In genomic region chr9:128257086-128257825, GRCh38 we compare ENCODE assay signal across 15 cellular contexts.
"Had no signal": no experiment of that assay in that cellular context is flagged by ENCODE, and none has a peak within 500 bp of the region (broad histone marks: within the 10 kb centered on the region; RNA-seq: fewer than 3 reads in every experiment).

No MANE protein-coding gene starts in this region.

- DNase-seq: activated CD4-positive, alpha-beta T cell treated with anti-CD3 and anti-CD28 coated beads, Interleukin-2, amount 50 U/mL, for 1 hour; activated gamma-delta T cell treated with Interleukin-2 at 50 U/mL for 16 hours; activated T-cell treated with anti-CD3 and anti-CD28 coated beads, Interleukin-2, amount 50 U/mL, for 4 hours; colonic mucosa; effector CD4-positive, alpha-beta T cell; heart left ventricle; mammary epithelial cell; mucosa of descending colon; naive thymus-derived CD8-positive, alpha-beta T cell; stimulated activated CD4-positive, alpha-beta T cell treated with anti-CD3 and anti-CD28 coated beads, Interleukin-4, amount 100 ng/mL, for 24 hours; T-helper 2 cell; thyroid gland had no signal

- H3K4me3 ChIP-seq: ascending aorta, colonic mucosa, heart left ventricle, mucosa of descending colon, pancreas, thyroid gland had no signal

- H3K27me3 ChIP-seq: ascending aorta, colonic mucosa, heart left ventricle, pancreas, thyroid gland had no signal

- H3K9me3 ChIP-seq: ascending aorta, colonic mucosa, heart left ventricle, mucosa of descending colon, pancreas, thyroid gland had no signal

- H3K27ac ChIP-seq: ascending aorta, colonic mucosa, heart left ventricle, pancreas, thyroid gland had no signal

- H3K27ac Mint-ChIP-seq: naive thymus-derived CD8-positive, alpha-beta T cell had no signal

- H3K4me3 Mint-ChIP-seq: activated T-cell treated with anti-CD3 and anti-CD28 coated beads, Interleukin-2, amount 50 U/mL, for 4 hours; naive thymus-derived CD8-positive, alpha-beta T cell had no signal

- ATAC-seq: activated T-cell treated with anti-CD3 and anti-CD28 coated beads, Interleukin-2, amount 50 U/mL, for 4 hours; left lobe of liver; mucosa of descending colon; naive thymus-derived CD8-positive, alpha-beta T cell; pancreas had no signal

- H3K9me3 Mint-ChIP-seq: activated T-cell treated with anti-CD3 and anti-CD28 coated beads, Interleukin-2, amount 50 U/mL, for 4 hours; naive thymus-derived CD8-positive, alpha-beta T cell had no signal
